ENCODE assay signal across 24 cellular contexts in genomic region chr15:27097506-27097905, GRCh38.
"Had no signal": no experiment of that assay in that cellular context is flagged by ENCODE, and none has a peak within 500 bp of the region (broad histone marks: within the 10 kb centered on the region; RNA-seq: fewer than 3 reads in every experiment).

No MANE protein-coding gene starts in this region.

- ATAC-seq: gastrocnemius medialis; heart right ventricle; left colon; left lobe of liver; lower lobe of right lung; naive thymus-derived CD4-positive, alpha-beta T cell had no signal

- H3K4me3 Mint-ChIP-seq: immature natural killer cell; naive thymus-derived CD4-positive, alpha-beta T cell had no signal

- H3K27me3 ChIP-seq: dorsolateral prefrontal cortex, esophagus squamous epithelium, gastrocnemius medialis had no signal

- DNase-seq: dermis blood vessel endothelial cell; dorsolateral prefrontal cortex; effector CD4-positive, alpha-beta T cell; effector memory CD4-positive, alpha-beta T cell; esophagus squamous epithelium; foreskin fibroblast; foreskin melanocyte; gastrocnemius medialis; glutamatergic neuron; head of caudate nucleus; heart right ventricle; hippocampal formation; immature natural killer cell; islet precursor cell; kidney; kidney glomerular epithelial cell; left colon; left ventricle myocardium inferior; lower lobe of right lung; mesenchymal stem cell; midbrain; naive thymus-derived CD4-positive, alpha-beta T cell had no signal

- H3K4me3 ChIP-seq: coronary artery, dorsolateral prefrontal cortex, esophagus squamous epithelium, gastrocnemius medialis, heart right ventricle, left ventricle myocardium inferior, lower lobe of right lung had no signal

- H3K4me1 ChIP-seq: esophagus squamous epithelium, gastrocnemius medialis, heart right ventricle, left ventricle myocardium inferior, lower lobe of right lung had no signal

- H3K9me3 ChIP-seq: esophagus squamous epithelium, gastrocnemius medialis, heart right ventricle, left ventricle myocardium inferior, lower lobe of right lung had no signal

- H3K36me3 ChIP-seq: esophagus squamous epithelium, gastrocnemius medialis, heart right ventricle, left ventricle myocardium inferior, lower lobe of right lung had no signal

- H3K27me3 Mint-ChIP-seq: naive thymus-derived CD4-positive, alpha-beta T cell had no signal

- H3K27ac Mint-ChIP-seq: immature natural killer cell had no signal

- H3K27ac ChIP-seq: coronary artery, esophagus squamous epithelium, gastrocnemius medialis, heart right ventricle, left ventricle myocardium inferior, lower lobe of right lung had no signal

- H3K4me1 Mint-ChIP-seq: immature natural killer cell; naive thymus-derived CD4-positive, alpha-beta T cell had no signal
